In the genomic region with DNA sequence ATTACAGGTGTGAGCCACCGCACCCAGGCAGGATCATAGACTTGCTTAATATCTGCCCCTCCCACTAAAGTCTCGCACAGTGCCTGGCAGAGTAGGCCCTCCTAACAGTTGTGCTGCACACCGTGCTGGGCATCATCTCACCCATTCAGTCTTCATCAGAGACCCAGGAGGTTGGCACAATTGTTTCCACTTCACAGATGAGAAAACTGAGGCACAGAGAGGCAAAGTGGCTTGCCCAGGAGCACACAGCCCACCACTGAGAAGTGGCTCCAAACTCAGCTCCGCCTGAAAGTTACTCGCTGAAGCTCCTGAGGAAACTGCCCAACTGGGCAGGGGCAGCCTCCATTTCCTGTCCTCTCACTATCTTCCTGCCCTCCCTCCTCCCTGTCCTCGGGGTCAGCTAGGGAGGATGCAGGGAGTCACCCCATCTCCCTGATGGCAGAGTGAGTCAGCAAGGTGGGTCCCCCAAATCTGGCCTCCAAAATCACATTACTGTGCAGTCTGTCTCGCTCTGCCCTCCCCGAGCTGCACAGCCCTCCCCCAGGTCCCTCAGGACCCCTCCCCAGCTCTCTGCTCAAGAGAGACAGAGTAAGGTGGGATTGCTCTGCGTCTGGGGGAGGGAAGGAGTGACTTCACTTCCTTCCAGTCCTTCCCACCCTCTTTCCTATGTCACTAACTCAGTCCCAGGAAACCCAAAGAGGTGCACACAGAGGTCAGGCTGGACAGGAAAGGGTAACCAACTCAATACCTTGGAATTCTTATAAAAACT, we compare ENCODE assay signal across 19 cellular contexts. TPM values are rescaled to one million over a fixed set of nuclear protein-coding genes. Genes with fewer than 3 reads are reported as not detected.
DNase-seq lines count a peak whose midpoint lies in the region; ATAC-seq, FAIRE-seq and TF ChIP-seq lines count a peak whose summit lies in the region.
"Had no signal": no experiment of that assay in that cellular context is flagged by ENCODE, and none has a peak within 500 bp of the region (broad histone marks: within the 10 kb centered on the region; RNA-seq: fewer than 3 reads in every experiment).

No MANE protein-coding gene starts in this region.

- H3K27me3 Mint-ChIP-seq in endothelial cell (ENCODE audit: unreplicated experiment), result peaks cover 3% of the 10 kb centered on the region
- H3K27me3 Mint-ChIP-seq in stimulated activated naive CD8-positive, alpha-beta T cell treated with anti-CD3 and anti-CD28 coated beads, Interleukin-15, amount 100 ng/mL, for 72 hours, result no peaks in the 10 kb centered on the region
- H3K27me3 Mint-ChIP-seq: activated CD4-positive, alpha-beta T cell treated with anti-CD3 and anti-CD28 coated beads, Interleukin-2, amount 10 ng/mL, durations not matched to agents 7 days and 5 days; memory B cell; naive B cell had no signal

- H3K4me1 Mint-ChIP-seq in endothelial cell (ENCODE audit: unreplicated experiment), result peaks cover 27% of the 10 kb centered on the region
- H3K4me1 Mint-ChIP-seq in stimulated activated naive CD8-positive, alpha-beta T cell treated with anti-CD3 and anti-CD28 coated beads, Interleukin-15, amount 100 ng/mL, for 72 hours, result peaks cover 61% of the 10 kb centered on the region

- H3K9me3 Mint-ChIP-seq in activated naive CD4-positive, alpha-beta T cell treated with anti-CD3 and anti-CD28 coated beads, Interleukin-2, amount 50 U/mL, for 72 hours, result no peaks in the 10 kb centered on the region
- H3K9me3 Mint-ChIP-seq in endothelial cell (ENCODE audit: unreplicated experiment), result no peaks in the 10 kb centered on the region
- no peaks in the 10 kb centered on the region for H3K9me3 Mint-ChIP-seq in stimulated activated naive CD8-positive, alpha-beta T cell treated with anti-CD3 and anti-CD28 coated beads, Interleukin-15, amount 100 ng/mL, for 72 hours
- H3K9me3 Mint-ChIP-seq: activated CD4-positive, alpha-beta T cell treated with anti-CD3 and anti-CD28 coated beads, Interleukin-2, amount 10 ng/mL, durations not matched to agents 7 days and 5 days; memory B cell; naive B cell had no signal

- TF ChIP-seq CTCF in endothelial cell (IDR thresholded peaks at IDR 0.05; ENCODE audit: unreplicated experiment), result no peak

- peak in 1 of 2 donors; percentile 37 for ATAC-seq in activated naive CD4-positive, alpha-beta T cell treated with anti-CD3 and anti-CD28 coated beads, Interleukin-2, amount 50 U/mL, for 72 hours
- no peak for ATAC-seq in stimulated activated naive CD8-positive, alpha-beta T cell treated with anti-CD3 and anti-CD28 coated beads, Interleukin-15, amount 100 ng/mL, for 72 hours
- ATAC-seq: gastrocnemius medialis had no signal

- no peak overlapping the region for H3K4me3 Mint-ChIP-seq in endothelial cell (ENCODE audit: unreplicated experiment)
- H3K4me3 Mint-ChIP-seq in stimulated activated naive CD8-positive, alpha-beta T cell treated with anti-CD3 and anti-CD28 coated beads, Interleukin-15, amount 100 ng/mL, for 72 hours, result no peak overlapping the region
- H3K4me3 Mint-ChIP-seq: activated CD4-positive, alpha-beta T cell treated with anti-CD3 and anti-CD28 coated beads, Interleukin-2, amount 10 ng/mL, durations not matched to agents 7 days and 5 days; memory B cell had no signal

- DNase-seq in activated naive CD4-positive, alpha-beta T cell treated with anti-CD3 and anti-CD28 coated beads, Interleukin-2, amount 50 U/mL, for 72 hours (ENCODE audit: low spot score in 2 of 2), result no peak
- no peak for DNase-seq in activated naive CD4-positive, alpha-beta T cell treated with Interleukin-2 at 50 U/mL for 16 hours
- DNase-seq in RCC 7860 (ENCODE audit: low spot score), result peak; percentile 66
- DNase-seq in endothelial cell (ENCODE audit: low spot score), result no peak
- DNase-seq in stimulated activated naive CD8-positive, alpha-beta T cell treated with anti-CD3 and anti-CD28 coated beads, Interleukin-15, amount 100 ng/mL, for 72 hours, result no peak
- no peak for DNase-seq in NCI-H187 treated with DMSO at 0.1 percent for 48 hours (lab: John Stamatoyannopoulos, UW)
- DNase-seq in DMS79 (lab: John Stamatoyannopoulos, UW), result no peak
- DNase-seq in GOT3 (lab: John Stamatoyannopoulos, UW), result no peak
- DNase-seq: activated CD4-positive, alpha-beta T cell treated with anti-CD3 and anti-CD28 coated beads, Interleukin-2, amount 10 ng/mL, durations not matched to agents 7 days and 5 days; DMS153; gastrocnemius medialis; KG1; naive B cell; NCI-H2081; NCI-H510A; stimulated activated CD4-positive, alpha-beta T cell treated with anti-CD3 and anti-CD28 coated beads, Interleukin-2, amount 100 ng/mL, for 48 hours had no signal

- no peak for FAIRE-seq in RCC 7860 (lab: Jason Lieb, UNC)
- FAIRE-seq: endometrium had no signal

- peak overlapping the region; percentile 25 to 73 for H3K27ac Mint-ChIP-seq in activated naive CD4-positive, alpha-beta T cell treated with anti-CD3 and anti-CD28 coated beads, Interleukin-2, amount 50 U/mL, for 72 hours
- peak overlapping the region; percentile 32 for H3K27ac Mint-ChIP-seq in endothelial cell (ENCODE audit: unreplicated experiment)
- H3K27ac Mint-ChIP-seq in stimulated activated naive CD8-positive, alpha-beta T cell treated with anti-CD3 and anti-CD28 coated beads, Interleukin-15, amount 100 ng/mL, for 72 hours, result peak overlapping the region; percentile 60 to 79
- H3K27ac Mint-ChIP-seq: activated CD4-positive, alpha-beta T cell treated with anti-CD3 and anti-CD28 coated beads, Interleukin-2, amount 10 ng/mL, durations not matched to agents 7 days and 5 days; memory B cell; progenitor cell of endocrine pancreas had no signal

- H3K36me3 Mint-ChIP-seq in activated naive CD4-positive, alpha-beta T cell treated with anti-CD3 and anti-CD28 coated beads, Interleukin-2, amount 50 U/mL, for 72 hours, result peaks cover 8 to 37% of the 10 kb centered on the region in 2 donors
- H3K36me3 Mint-ChIP-seq in endothelial cell (ENCODE audit: low read depth, unreplicated experiment), result peaks cover 20% of the 10 kb centered on the region

RNA-seq across cellular contexts. Expression of gene SLC8B1, which starts 5.7 kb away (rescaled TPM):
- 10 to 100 TPM; 24.2 to 28.5 TPM for total RNA-seq in activated naive CD4-positive, alpha-beta T cell treated with anti-CD3 and anti-CD28 coated beads, Interleukin-2, amount 50 U/mL, for 72 hours
- total RNA-seq in endothelial cell (ENCODE audit: unreplicated experiment), result 44.6 TPM

RNA-seq across cellular contexts. Expression of gene PLBD2, which starts 29.2 kb away (rescaled TPM):
- 10 to 100 TPM; 14.7 to 14.9 TPM for total RNA-seq in activated naive CD4-positive, alpha-beta T cell treated with anti-CD3 and anti-CD28 coated beads, Interleukin-2, amount 50 U/mL, for 72 hours
- 26.6 TPM for total RNA-seq in endothelial cell (ENCODE audit: unreplicated experiment)
